Comparison of ENCODE assay signal across 10 cellular contexts in the genomic region with DNA sequence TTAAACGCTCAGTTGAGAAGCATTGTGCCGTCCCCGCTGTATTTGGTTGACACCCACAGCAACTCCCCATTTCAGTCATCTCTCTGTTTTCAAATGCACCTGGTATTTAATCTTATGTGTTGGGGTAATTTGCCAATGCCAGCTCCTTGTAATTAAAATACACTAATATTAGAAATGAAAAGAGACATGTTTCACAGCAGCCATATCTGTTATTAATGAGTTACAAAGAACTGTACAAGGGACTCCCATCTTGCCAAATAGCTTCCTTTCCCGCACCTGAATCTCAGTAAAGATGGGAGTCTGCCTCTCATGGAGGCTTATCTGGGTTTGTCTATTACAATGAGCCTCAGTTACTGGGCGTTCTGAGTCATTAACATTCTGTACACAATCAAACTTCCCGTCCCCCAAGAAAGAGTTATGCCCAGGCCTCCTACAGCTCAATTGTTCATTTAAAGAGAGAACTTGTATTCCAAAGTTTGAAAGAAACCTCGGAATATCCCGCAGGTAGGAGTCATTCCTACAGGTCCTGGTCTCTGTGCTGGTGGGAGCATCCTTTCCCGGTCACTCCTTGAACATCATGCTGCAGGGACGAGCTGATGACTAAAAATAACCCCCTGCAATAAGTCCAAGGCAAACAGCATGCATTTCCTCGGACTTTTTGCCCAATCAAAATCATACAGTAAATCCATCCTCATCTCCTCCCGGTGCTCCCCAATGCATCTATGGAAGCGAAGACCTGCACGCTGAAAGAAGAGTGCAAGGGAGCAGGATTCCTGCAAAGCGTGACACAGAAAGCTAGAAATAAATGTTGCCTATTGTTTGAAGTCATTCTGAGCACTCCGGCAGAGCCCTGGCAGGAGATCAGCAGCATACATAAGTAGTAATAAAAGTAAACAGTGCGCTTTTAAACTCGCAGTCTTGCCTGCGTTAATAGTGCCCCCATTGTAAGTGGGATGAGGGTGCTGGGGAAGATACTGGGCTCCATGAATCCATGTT. TPM values are rescaled to one million over a fixed set of nuclear protein-coding genes. Genes with fewer than 3 reads are reported as not detected.
DNase-seq lines count a peak whose midpoint lies in the region; ATAC-seq, FAIRE-seq and TF ChIP-seq lines count a peak whose summit lies in the region.
"Had no signal": no experiment of that assay in that cellular context is flagged by ENCODE, and none has a peak within 500 bp of the region (broad histone marks: within the 10 kb centered on the region; RNA-seq: fewer than 3 reads in every experiment).

No MANE protein-coding gene starts in this region.

- peaks cover 64% of the 10 kb centered on the region for H3K4me1 Mint-ChIP-seq in brain
- H3K4me1 Mint-ChIP-seq in stimulated activated effector memory CD8-positive, alpha-beta T cell treated with anti-CD3 and anti-CD28 coated beads, Interleukin-12 subunit alpha, Interleukin-12 subunit beta, amount 100 ng/mL, for 72 hours: peaks cover 8% of the 10 kb centered on the region

- no peaks in the 10 kb centered on the region for H3K36me3 Mint-ChIP-seq in brain
- H3K36me3 Mint-ChIP-seq in stimulated activated effector memory CD8-positive, alpha-beta T cell treated with anti-CD3 and anti-CD28 coated beads, Interleukin-12 subunit alpha, Interleukin-12 subunit beta, amount 100 ng/mL, for 72 hours: no peaks in the 10 kb centered on the region
- H3K36me3 Mint-ChIP-seq: IgD-negative memory B cell had no signal

- no peak for TF ChIP-seq CTCF in brain (conservative IDR thresholded peaks at IDR 0.05)

- peak overlapping the region; percentile 84 to 97 (median 90) for H3K4me3 Mint-ChIP-seq in brain
- H3K4me3 Mint-ChIP-seq in stimulated activated effector memory CD8-positive, alpha-beta T cell treated with anti-CD3 and anti-CD28 coated beads, Interleukin-12 subunit alpha, Interleukin-12 subunit beta, amount 100 ng/mL, for 72 hours: peak overlapping the region; percentile 62

- H3K27ac Mint-ChIP-seq in brain: peak overlapping the region; percentile 78 to 99 (median 93)
- no peak overlapping the region for H3K27ac Mint-ChIP-seq in stimulated activated effector memory CD8-positive, alpha-beta T cell treated with anti-CD3 and anti-CD28 coated beads, Interleukin-12 subunit alpha, Interleukin-12 subunit beta, amount 100 ng/mL, for 72 hours
- H3K27ac Mint-ChIP-seq: IgD-negative memory B cell had no signal

- DNase-seq in DMS53 (lab: John Stamatoyannopoulos, UW) (peak; percentile 15), DMS53 treated with DMSO at 0.1 percent for 48 hours (lab: John Stamatoyannopoulos, UW; ENCODE audit: unreplicated experiment) (no peak), iris pigment epithelial cell (ENCODE audit: low read depth) (peak; percentile 28), NCI-H2107 treated with DMSO at 0.1 percent for 48 hours (lab: John Stamatoyannopoulos, UW; ENCODE audit: unreplicated experiment) (no peak), GM19239 (ENCODE audit: insufficient read length, low spot score) (no peak), GM19240 (ENCODE audit: insufficient read length, low spot score) (no peak)
- DNase-seq in stimulated activated effector memory CD8-positive, alpha-beta T cell treated with anti-CD3 and anti-CD28 coated beads, Interleukin-12 subunit alpha, Interleukin-12 subunit beta, amount 100 ng/mL, for 72 hours (ENCODE audit: low spot score in 2 of 2): no peak
- DNase-seq: testis had no signal

- no peaks in the 10 kb centered on the region for H3K27me3 Mint-ChIP-seq in brain

- no peak for ATAC-seq in stimulated activated effector memory CD8-positive, alpha-beta T cell treated with anti-CD3 and anti-CD28 coated beads, Interleukin-12 subunit alpha, Interleukin-12 subunit beta, amount 100 ng/mL, for 72 hours

- no peak for FAIRE-seq in GM19239 (lab: Jason Lieb, UNC)

- H3K9me3 Mint-ChIP-seq in brain: peaks cover 0 to 9% (median 0%) of the 10 kb centered on the region in 5 experiments
- H3K9me3 Mint-ChIP-seq in stimulated activated effector memory CD8-positive, alpha-beta T cell treated with anti-CD3 and anti-CD28 coated beads, Interleukin-12 subunit alpha, Interleukin-12 subunit beta, amount 100 ng/mL, for 72 hours: no peaks in the 10 kb centered on the region
- H3K9me3 Mint-ChIP-seq: IgD-negative memory B cell had no signal

RNA-seq across cellular contexts. Expression of a gene that starts 0.9 kb away (rescaled TPM):
- polyA plus RNA-seq in brain (ENCODE audit: insufficient read depth, low read depth, low replicate concordance): 8.7 TPM
- polyA plus RNA-seq: IgD-negative memory B cell had no signal

Comparison
In these comparisons a context has a peak if more than half of its experiments do, and no peak if none do; other contexts are left out.
1. DNase-seq: peak in DMS53 (single experiment) and iris pigment epithelial cell (single experiment); none in DMS53 treated with DMSO at 0.1 percent for 48 hours (single experiment), stimulated activated effector memory CD8-positive, alpha-beta T cell treated with anti-CD3 and anti-CD28 coated beads, Interleukin-12 subunit alpha, Interleukin-12 subunit beta, amount 100 ng/mL, for 72 hours (0 of 2), NCI-H2107 treated with DMSO at 0.1 percent for 48 hours (single experiment), GM19239 (single experiment) and GM19240 (single experiment).